In the genomic region with DNA sequence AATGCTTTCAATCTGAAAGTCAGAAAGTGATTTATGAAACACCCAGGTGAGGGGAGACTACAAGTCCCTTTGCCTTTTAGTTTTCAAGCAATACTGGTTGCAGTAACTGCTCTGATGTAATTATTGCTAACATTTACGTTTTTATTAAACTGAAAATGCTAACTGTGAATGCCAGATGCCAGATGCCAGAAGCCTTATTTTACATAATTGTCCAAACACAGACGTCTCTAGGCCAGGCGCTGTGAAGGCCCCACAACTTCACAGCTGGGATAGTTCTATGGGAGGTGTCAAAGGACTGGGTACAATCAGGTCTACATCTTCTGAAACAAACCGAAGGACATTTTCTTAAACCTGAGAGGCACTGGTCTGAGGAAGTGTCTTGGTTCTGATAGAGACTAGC, we compare ENCODE assay signal across 1 cellular context.
A peak's percentile ranks its signal among the peaks of the same experiment; 100 is the strongest.
TF ChIP-seq lines count a peak whose summit lies in the region.

No MANE protein-coding gene starts in this region.

TF ChIP-seq in SK-N-SH, 30 proteins besides CTCF, POLR2A, EP300 and RAD21 (continued from another document):
- no peak for TF ChIP-seq REST (IDR thresholded peaks at IDR 0.05; ENCODE audit: low read depth, low read length)
- no peak for TF ChIP-seq SMC3 (IDR thresholded peaks at IDR 0.05; ENCODE audit: low read depth, low read length)
- TF ChIP-seq TAF1 (IDR thresholded peaks at IDR 0.05; ENCODE audit: borderline replicate concordance, low read depth, low read length), result no peak
- no peak for TF ChIP-seq SIN3A (IDR thresholded peaks at IDR 0.05; ENCODE audit: borderline replicate concordance, low read depth, low read length)
- no peak for TF ChIP-seq ELF1 (IDR thresholded peaks at IDR 0.05)
- TF ChIP-seq RCOR1 (IDR thresholded peaks at IDR 0.05; ENCODE audit: low read length), result peak; percentile 55; the same call in 1 of the 2 replicates
- TF ChIP-seq ZBTB33 (IDR thresholded peaks at IDR 0.05; ENCODE audit: borderline replicate concordance, low read depth), result no peak
- peak; percentile 42 for TF ChIP-seq MXI1 (IDR thresholded peaks at IDR 0.05; ENCODE audit: low read depth, low read length)
- TF ChIP-seq TCF12 (IDR thresholded peaks at IDR 0.05), result no peak
- TF ChIP-seq FOSL2 (IDR thresholded peaks at IDR 0.05; ENCODE audit: borderline replicate concordance, low read depth), result no peak
- TF ChIP-seq GATA2 (CRISPR knock-in tag; IDR thresholded peaks at IDR 0.05), result peak; percentile 24; the same call in 1 of the 2 replicates
- peak; percentile 54 for TF ChIP-seq CHD2 (IDR thresholded peaks at IDR 0.05; ENCODE audit: low read length, partially characterized antibody)
